In genomic region chr6:43990627-43991619, GRCh38 we compare ENCODE assay signal across 11 cellular contexts.
A peak's percentile ranks its signal among the peaks of the same experiment; 100 is the strongest.
DNase-seq lines count a peak whose midpoint lies in the region; ATAC-seq and TF ChIP-seq lines count a peak whose summit lies in the region.
"Had no signal": no experiment of that assay in that cellular context is flagged by ENCODE, and none has a peak within 500 bp of the region (broad histone marks: within the 10 kb centered on the region; RNA-seq: fewer than 3 reads in every experiment).

No MANE protein-coding gene starts in this region.

- H3K36me3 ChIP-seq in left lung (no peaks in the 10 kb centered on the region), upper lobe of right lung (no peaks in the 10 kb centered on the region)

- H3K9me3 ChIP-seq in left lung: no peaks in the 10 kb centered on the region
- no peaks in the 10 kb centered on the region for H3K9me3 ChIP-seq in upper lobe of right lung

- H3K4me1 ChIP-seq in left lung (no peaks in the 10 kb centered on the region), upper lobe of right lung (no peaks in the 10 kb centered on the region)

- H3K27me3 ChIP-seq in left lung (peaks cover 0 to 11% of the 10 kb centered on the region in 2 donors), upper lobe of right lung (no peaks in the 10 kb centered on the region)

- no peak for TF ChIP-seq CTCF in left lung (IDR thresholded peaks at IDR 0.05)
- no peak for TF ChIP-seq CTCF in upper lobe of right lung (IDR thresholded peaks at IDR 0.05)

- ATAC-seq in left lung (peak; percentile 45), upper lobe of right lung (no peak), esophagus mucosa (no peak)

- H3K27ac ChIP-seq in left lung (no peak overlapping the region), upper lobe of right lung (no peak overlapping the region)
- H3K27ac ChIP-seq: C4-2B had no signal

- intact Hi-C loops in left lung (cut with DNase I) (no loop called here), upper lobe of right lung (cut with DNase I) (no loop called here)

- DNase-seq in activated T-cell treated with anti-CD3 and anti-CD28 coated beads, Interleukin-2, amount 50 U/mL, for 1 hour: peak; percentile 4
- DNase-seq in activated T-cell treated with anti-CD3 and anti-CD28 coated beads for 4 hours (no peak), amniotic epithelial cell (ENCODE audit: low read depth) (peak; percentile 98), left lung (peak in 1 of 2 donors; percentile 44), upper lobe of right lung (peak; percentile 35), NK-92 (lab: John Stamatoyannopoulos, UW; ENCODE audit: unreplicated experiment) (no peak), Kasumi-1 (lab: John Stamatoyannopoulos, UW) (no peak)
- DNase-seq: erythroblast, NCI-H526 treated with DMSO at 0.1 percent for 48 hours had no signal

- no peak overlapping the region for H3K4me3 ChIP-seq in left lung
- H3K4me3 ChIP-seq in upper lobe of right lung: no peak overlapping the region

Comparison
In these comparisons a context has a peak if more than half of its experiments do, and no peak if none do; other contexts are left out.
1. DNase-seq: peak in activated T-cell treated with anti-CD3 and anti-CD28 coated beads, Interleukin-2, amount 50 U/mL, for 1 hour (single experiment), amniotic epithelial cell (single experiment) and upper lobe of right lung (single experiment); none in activated T-cell treated with anti-CD3 and anti-CD28 coated beads for 4 hours (single experiment), NK-92 (single experiment) and Kasumi-1 (0 of 2).